19 cellular contexts compared by ENCODE assay signal in the genomic region with DNA sequence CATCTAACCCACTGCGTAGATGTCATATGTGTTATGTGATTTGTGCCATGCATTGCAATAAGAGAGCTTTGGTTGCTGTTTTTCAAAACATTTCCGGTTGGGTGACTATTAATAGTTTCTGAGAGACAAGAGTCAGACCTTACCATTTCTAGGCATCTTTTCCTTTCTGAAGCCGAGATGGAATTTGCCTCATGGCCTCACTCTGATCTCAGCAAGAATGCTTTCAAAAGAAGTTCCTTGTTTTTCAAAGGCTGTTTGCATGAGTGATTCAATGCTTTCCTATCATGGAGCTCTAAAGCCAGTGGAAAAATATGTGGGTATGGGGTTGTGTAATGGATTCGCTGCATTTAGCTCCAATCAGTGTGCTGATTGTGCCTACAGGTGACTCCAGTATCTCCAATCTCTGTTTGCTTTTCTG.
A peak's percentile ranks its signal among the peaks of the same experiment; 100 is the strongest.
DNase-seq lines count a peak whose midpoint lies in the region; TF ChIP-seq lines count a peak whose summit lies in the region.
"Had no signal": no experiment of that assay in that cellular context is flagged by ENCODE, and none has a peak within 500 bp of the region (broad histone marks: within the 10 kb centered on the region; RNA-seq: fewer than 3 reads in every experiment).

No MANE protein-coding gene starts in this region.

- no peak for TF ChIP-seq POLR2A in esophagus muscularis mucosa (IDR thresholded peaks at IDR 0.05; ENCODE audit: low read depth)

- H3K27ac ChIP-seq in esophagus muscularis mucosa (replicated peaks in 1 of 4), result peak overlapping the region; percentile 56 to 75 (median 63)
- H3K27ac ChIP-seq: adrenal gland had no signal

- H3K4me1 Mint-ChIP-seq in MCF 10A (ENCODE audit: insufficient read depth, unreplicated experiment) (no peaks in the 10 kb centered on the region), immature natural killer cell (no peaks in the 10 kb centered on the region)
- H3K4me1 Mint-ChIP-seq: activated CD8-positive, alpha-beta memory T cell treated with anti-CD3 and anti-CD28 coated beads, Interleukin-2, amount 10 ng/mL, durations not matched to agents 7 days and 5 days; stimulated activated naive B cell treated with anti-CD40 and anti-IgM and Interleukin-4, amounts not matched to agents 10 μg/mL and 1 μg/mL and 100 μg/mL, for 72 hours had no signal

- intact Hi-C loops in esophagus muscularis mucosa (cut with DNase I), result loop anchor here (10.0 kb wide), 1 partner anchor 1552 kb away; no protein-coding TSS in a partner anchor
- intact Hi-C loops in MCF 10A (cut with micrococcal nuclease), result no loop called here

- H3K36me3 ChIP-seq in esophagus muscularis mucosa, result no peaks in the 10 kb centered on the region
- H3K36me3 ChIP-seq: adrenal gland, Peyer's patch, upper lobe of left lung had no signal

- POLR2A ChIA-PET in MCF 10A (lab: Yijun Ruan, JAX), result interaction anchor here (0.6 kb wide), 1 partner anchor 159 kb away, joined by 3 read pairs; no protein-coding TSS in a partner anchor

- no TSS peak for BruUV-seq in MCF 10A (replicated peaks; lab: Mats Ljungman, UMichigan)

- H3K27me3 ChIP-seq in esophagus muscularis mucosa, result no peaks in the 10 kb centered on the region
- H3K27me3 ChIP-seq: adrenal gland, Peyer's patch, upper lobe of left lung had no signal

- H3K27ac Mint-ChIP-seq in MCF 10A (ENCODE audit: low read depth, unreplicated experiment) (no peak overlapping the region), immature natural killer cell (no peak overlapping the region)
- H3K27ac Mint-ChIP-seq: activated CD8-positive, alpha-beta memory T cell treated with anti-CD3 and anti-CD28 coated beads, Interleukin-2, amount 10 ng/mL, durations not matched to agents 7 days and 5 days; stimulated activated naive B cell treated with anti-CD40 and anti-IgM and Interleukin-4, amounts not matched to agents 10 μg/mL and 1 μg/mL and 100 μg/mL, for 72 hours had no signal

- WGBS in esophagus muscularis mucosa, result 50% methylated on average over 4 of the region's 4 CpGs

- H3K27me3 Mint-ChIP-seq in MCF 10A (ENCODE audit: insufficient read depth, unreplicated experiment), result no peaks in the 10 kb centered on the region
- H3K27me3 Mint-ChIP-seq in immature natural killer cell (ENCODE audit: low read depth in 3 of 3), result peaks cover 7 to 8% (median 8%) of the 10 kb centered on the region in 3 donors

- no peak for TF ChIP-seq EP300 in esophagus muscularis mucosa (IDR thresholded peaks at IDR 0.05)

- H3K4me3 ChIP-seq in esophagus muscularis mucosa, result no peak overlapping the region
- H3K4me3 ChIP-seq: adrenal gland, Peyer's patch, upper lobe of left lung had no signal

- in situ Hi-C loops in G401 (cut with HindIII; ENCODE audit: low sequenced_read_pairs), result no loop called here

- H3K36me3 Mint-ChIP-seq in MCF 10A (ENCODE audit: insufficient read depth, unreplicated experiment), result no peaks in the 10 kb centered on the region
- peaks cover 0 to 6% (median 0%) of the 10 kb centered on the region in 3 donors for H3K36me3 Mint-ChIP-seq in immature natural killer cell
- H3K36me3 Mint-ChIP-seq: activated CD8-positive, alpha-beta memory T cell treated with anti-CD3 and anti-CD28 coated beads, Interleukin-2, amount 10 ng/mL, durations not matched to agents 7 days and 5 days; stimulated activated naive B cell treated with anti-CD40 and anti-IgM and Interleukin-4, amounts not matched to agents 10 μg/mL and 1 μg/mL and 100 μg/mL, for 72 hours had no signal

- no peak overlapping the region for H3K4me3 Mint-ChIP-seq in MCF 10A (ENCODE audit: unreplicated experiment)
- no peak overlapping the region for H3K4me3 Mint-ChIP-seq in immature natural killer cell
- H3K4me3 Mint-ChIP-seq: activated CD8-positive, alpha-beta memory T cell treated with anti-CD3 and anti-CD28 coated beads, Interleukin-2, amount 10 ng/mL, durations not matched to agents 7 days and 5 days; neural crest cell; stimulated activated naive B cell treated with anti-CD40 and anti-IgM and Interleukin-4, amounts not matched to agents 10 μg/mL and 1 μg/mL and 100 μg/mL, for 72 hours had no signal

- peaks cover 0 to 29% (median 12%) of the 10 kb centered on the region in 4 donors for H3K4me1 ChIP-seq in esophagus muscularis mucosa
- H3K4me1 ChIP-seq: adrenal gland, Peyer's patch, upper lobe of left lung had no signal

- no peaks in the 10 kb centered on the region for H3K9me3 ChIP-seq in esophagus muscularis mucosa
- H3K9me3 ChIP-seq: adrenal gland, Peyer's patch, SK-N-SH, upper lobe of left lung had no signal

- H3K9me3 Mint-ChIP-seq in MCF 10A (ENCODE audit: unreplicated experiment) (no peaks in the 10 kb centered on the region), immature natural killer cell (peaks cover 0 to 5% (median 0%) of the 10 kb centered on the region in 6 donors)

- peak; percentile 21 for DNase-seq in HuH-7 (ENCODE audit: low spot score)
- DNase-seq in esophagus muscularis mucosa (ENCODE audit: extremely low spot score), result no peak
- peak; percentile 44 for DNase-seq in kidney tubule cell (ENCODE audit: low spot score)
- peak; percentile 2 for DNase-seq in stromal cell of bone marrow (ENCODE audit: low read depth)
- no peak for DNase-seq in MCF 10A (ENCODE audit: unreplicated experiment)
- no peak for DNase-seq in G401 (ENCODE audit: low spot score)
- no peak for DNase-seq in immature natural killer cell
- DNase-seq: activated CD4-positive, alpha-beta T cell treated with anti-CD3 and anti-CD28 coated beads for 1 hour; activated CD8-positive, alpha-beta memory T cell treated with anti-CD3 and anti-CD28 coated beads, Interleukin-2, amount 10 ng/mL, durations not matched to agents 7 days and 5 days; adrenal gland; effector CD8-positive, alpha-beta T cell; EL; Kasumi-1; NCI-H82; Peyer's patch; SK-N-SH; stimulated activated naive B cell treated with anti-CD40 and anti-IgM and Interleukin-4, amounts not matched to agents 10 μg/mL and 1 μg/mL and 100 μg/mL, for 72 hours; upper lobe of left lung had no signal

- CTCF ChIA-PET in MCF 10A (lab: Yijun Ruan, JAX), result interaction anchor here (0.6 to 1.2 kb wide), 3 partner anchors 170 to 1455 kb away, joined by 3 to 4 read pairs (median 3); no protein-coding TSS in a partner anchor

- TF ChIP-seq CTCF in esophagus muscularis mucosa (IDR thresholded peaks at IDR 0.05), result no peak
- no peak for TF ChIP-seq CTCF in MCF 10A (IDR thresholded peaks at IDR 0.05; ENCODE audit: unreplicated experiment)

Comparison
In these comparisons a context has a peak if more than half of its experiments do, and no peak if none do; other contexts are left out.
1. DNase-seq: peak in HuH-7 (single experiment), kidney tubule cell (single experiment) and stromal cell of bone marrow (single experiment); none in esophagus muscularis mucosa (single experiment), MCF 10A (single experiment), G401 (single experiment) and immature natural killer cell (0 of 3).